9 cellular contexts compared by ENCODE assay signal in genomic region chr15:41817327-41817726, GRCh38.
"Had no signal": no experiment of that assay in that cellular context is flagged by ENCODE, and none has a peak within 500 bp of the region (broad histone marks: within the 10 kb centered on the region; RNA-seq: fewer than 3 reads in every experiment).

No MANE protein-coding gene starts in this region.

- H3K4me1 ChIP-seq: HAP-1 had no signal

- H3K4me3 Mint-ChIP-seq: GM23338, H9, HFFc6 had no signal

- H3K27ac Mint-ChIP-seq: GM23338, HFFc6 had no signal

- ATAC-seq: GM23338, HCT116 had no signal

- H3K4me1 Mint-ChIP-seq: GM23338, H9 had no signal

- DNase-seq: GM23248, GOT3, H7, H9, HCEC 1CT, HFFc6 had no signal

- H3K27ac ChIP-seq: GM23248 had no signal

- H3K4me3 ChIP-seq: GM23248, GM23338, HAP-1 had no signal

- H3K9me3 Mint-ChIP-seq: GM23338, H9, HFFc6 had no signal

- H3K9me3 ChIP-seq: HAP-1 had no signal
